Comparison of ENCODE assay signal across 1 cellular context in genomic region chr2:219684721-219685689, GRCh38.
TF ChIP-seq lines count a peak whose summit lies in the region.

No MANE protein-coding gene starts in this region.

TF ChIP-seq in H1, 55 proteins besides CTCF, POLR2A, EP300 and RAD21 (continued from another document):
- no peak for TF ChIP-seq CHD2 (IDR thresholded peaks at IDR 0.05; ENCODE audit: low read length)
- peak; percentile 94 for TF ChIP-seq TBP (IDR thresholded peaks at IDR 0.05; ENCODE audit: low read depth, low read length)
- no peak for TF ChIP-seq HDAC6 (IDR thresholded peaks at IDR 0.05; ENCODE audit: low read depth, low read length)
- no peak for TF ChIP-seq RXRA (IDR thresholded peaks at IDR 0.05; ENCODE audit: insufficient read depth, low read depth, low read length)
- TF ChIP-seq CEBPB (IDR thresholded peaks at IDR 0.05; ENCODE audit: low read depth, low read length) = no peak
- TF ChIP-seq TCF12 (IDR thresholded peaks at IDR 0.05; ENCODE audit: low read depth, low read length) = no peak
- TF ChIP-seq HDAC2 (IDR thresholded peaks at IDR 0.05; ENCODE audit: borderline replicate concordance in 1 of 2, low read depth in 2 of 2, low read length in 2 of 2) = no peak
- no peak for TF ChIP-seq NRF1 (IDR thresholded peaks at IDR 0.05; ENCODE audit: low read depth, low read length)
- TF ChIP-seq RFX5 (IDR thresholded peaks at IDR 0.05; ENCODE audit: borderline replicate concordance, low read depth, low read length) = no peak
- TF ChIP-seq SIN3A (conservative IDR thresholded peaks at IDR 0.05 in 1 of 2, IDR thresholded peaks at IDR 0.05 in 1 of 2; ENCODE audit: low read depth in 1 of 2, low read length in 2 of 2) = no peak
- no peak for TF ChIP-seq USF2 (IDR thresholded peaks at IDR 0.05; ENCODE audit: low read length)
- TF ChIP-seq NANOG (IDR thresholded peaks at IDR 0.05; ENCODE audit: insufficient read depth, low read depth, low read length, poor library complexity, severe bottlenecking) = no peak
- TF ChIP-seq TEAD4 (IDR thresholded peaks at IDR 0.05; ENCODE audit: low read depth, low read length) = no peak
- no peak for TF ChIP-seq KDM1A (IDR thresholded peaks at IDR 0.05; ENCODE audit: borderline replicate concordance, low read length)
- no peak for TF ChIP-seq ATF2 (IDR thresholded peaks at IDR 0.05; ENCODE audit: low read length)
- peak; percentile 100 for TF ChIP-seq TAF7 (optimal IDR thresholded peaks at IDR 0.05; ENCODE audit: borderline replicate concordance, low read depth, low read length)
- TF ChIP-seq EZH2 (IDR thresholded peaks at IDR 0.05; ENCODE audit: low read depth, low read length, severe bottlenecking) = no peak
- peak; percentile 76; the same call in 1 of the 2 replicates for TF ChIP-seq GTF2F1 (IDR thresholded peaks at IDR 0.05; ENCODE audit: borderline replicate concordance, low read depth, low read length)
- peak; percentile 90 for TF ChIP-seq EGR1 (IDR thresholded peaks at IDR 0.05; ENCODE audit: borderline replicate concordance, low read depth, low read length)
- TF ChIP-seq BCL11A (IDR thresholded peaks at IDR 0.05; ENCODE audit: low read depth in 2 of 2, low read length in 2 of 2) = no peak
- no peak for TF ChIP-seq SP4 (IDR thresholded peaks at IDR 0.05; ENCODE audit: low read length)
- no peak for TF ChIP-seq MAX (IDR thresholded peaks at IDR 0.05)
- TF ChIP-seq RBBP5 (IDR thresholded peaks at IDR 0.05; ENCODE audit: borderline replicate concordance, low read depth, low read length) = no peak
